In the genomic region with DNA sequence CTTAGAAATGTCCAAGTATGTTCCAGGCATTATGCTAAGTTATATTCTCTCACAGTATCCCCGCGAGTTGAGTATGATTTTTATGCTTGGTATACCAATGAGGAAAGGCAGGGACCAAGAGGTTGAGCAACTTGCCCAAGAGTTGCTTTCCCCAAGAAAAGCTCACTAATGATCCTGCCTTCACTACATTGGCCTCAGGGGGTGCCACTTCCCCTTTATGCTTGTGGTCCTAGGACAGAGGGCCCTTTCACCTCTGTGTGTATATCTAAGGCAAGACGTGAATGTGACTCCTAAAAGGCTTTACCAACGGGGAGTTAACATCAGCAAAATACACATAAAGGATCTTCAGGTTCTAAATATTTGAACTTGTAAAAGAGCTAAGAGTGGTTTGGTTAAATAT, we compare ENCODE assay signal across 14 cellular contexts.
DNase-seq lines count a peak whose midpoint lies in the region; ATAC-seq and TF ChIP-seq lines count a peak whose summit lies in the region.
"Had no signal": no experiment of that assay in that cellular context is flagged by ENCODE, and none has a peak within 500 bp of the region (broad histone marks: within the 10 kb centered on the region; RNA-seq: fewer than 3 reads in every experiment).

No MANE protein-coding gene starts in this region.

- no peaks in the 10 kb centered on the region for H3K36me3 ChIP-seq in H7 (replicated peaks; ENCODE audit: control insufficient read depth, insufficient read depth, low read length)
- H3K36me3 ChIP-seq in OCI-LY7 (ENCODE audit: insufficient read depth, low read length), result no peaks in the 10 kb centered on the region

- no peaks in the 10 kb centered on the region for H4K20me1 ChIP-seq in OCI-LY7 (ENCODE audit: insufficient read depth, low read length)

- peak; percentile 58 for ATAC-seq in left lobe of liver
- no peak for ATAC-seq in GM18511 (IDR thresholded peaks at IDR 0.05; ENCODE audit: unreplicated experiment)
- ATAC-seq: activated T-helper 17 cell treated with anti-CD3 and anti-CD28 coated beads, Interleukin-2, amount 50 U/mL, for 72 hours; stimulated activated effector memory CD8-positive, alpha-beta T cell treated with anti-CD3 and anti-CD28 coated beads, Interleukin-12 subunit alpha, Interleukin-12 subunit beta, amount 100 ng/mL, for 72 hours; T-cell had no signal

- no peaks in the 10 kb centered on the region for H3K27me3 ChIP-seq in H7 (ENCODE audit: control insufficient read depth, insufficient read depth, low read length)

- POLR2A ChIA-PET in OCI-LY7 (lab: Charles Lee) (no interaction called here), HEK293T (lab: Yijun Ruan, JAX) (no interaction called here)

- H3K4me2 ChIP-seq in OCI-LY7 (ENCODE audit: low read length), result no peak overlapping the region

- H3K9me3 ChIP-seq in OCI-LY7 (ENCODE audit: low read length), result no peaks in the 10 kb centered on the region

- no peak overlapping the region for H2AFZ ChIP-seq in OCI-LY7 (ENCODE audit: low read length)

- H3K9me2 ChIP-seq in OCI-LY7 (ENCODE audit: insufficient read depth, low read length), result no peaks in the 10 kb centered on the region

- no peaks in the 10 kb centered on the region for H3K79me2 ChIP-seq in OCI-LY7 (ENCODE audit: insufficient read depth, low read depth, low read length)

- peak; percentile 3 for DNase-seq in GDM1 (lab: John Stamatoyannopoulos, UW)
- DNase-seq in H7, result peak; percentile 10
- DNase-seq in OCI-LY7 (ENCODE audit: low spot score), result peak; percentile 2
- DNase-seq in left lobe of liver (ENCODE audit: low spot score), result no peak
- no peak for DNase-seq in HEK293T (ENCODE audit: extremely low spot score)
- DNase-seq in HuH-7 (ENCODE audit: low spot score), result no peak
- no peak for DNase-seq in cortex of kidney (lab: John Stamatoyannopoulos, UW)
- DNase-seq: activated CD4-positive, alpha-beta T cell treated with anti-CD3 and anti-CD28 coated beads, Interleukin-2, amount 10 ng/mL, durations not matched to agents 24 days and 14 days; DMS153; NCI-H187 treated with DMSO at 0.1 percent for 48 hours; T-cell had no signal

- TF ChIP-seq CTCF in OCI-LY7 (conservative IDR thresholded peaks at IDR 0.05; ENCODE audit: low read length), result peak; percentile 36; the same call in 1 of the 2 replicates

- no TSS peak for BruUV-seq in OCI-LY7 (replicated peaks; lab: Mats Ljungman, UMichigan)

- CTCF ChIA-PET in OCI-LY7 (lab: Charles Lee; ENCODE audit: unreplicated experiment), result no interaction called here
- CTCF ChIA-PET in HEK293T (lab: Yijun Ruan, JAX), result interaction anchor here (0.6 kb wide), 2 partner anchors 9 to 1590 kb away, joined by 3 read pairs; no protein-coding TSS in a partner anchor

- no peak overlapping the region for H3K27ac ChIP-seq in OCI-LY7 (ENCODE audit: low read depth, low read length, poor library complexity, severe bottlenecking)

- intact Hi-C loops in OCI-LY7 (cut with micrococcal nuclease; ENCODE audit: unreplicated experiment), result no loop called here

- no peaks in the 10 kb centered on the region for H3K4me1 ChIP-seq in OCI-LY7 (ENCODE audit: insufficient read depth, low read length, poor library complexity, severe bottlenecking)

- H3K4me3 ChIP-seq in H7 (ENCODE audit: insufficient read depth, low read depth, low read length) (no peak overlapping the region), OCI-LY7 (ENCODE audit: low read depth, low read length, poor library complexity, severe bottlenecking) (no peak overlapping the region)

TF ChIP-seq in HEK293T, 16 proteins besides CTCF, POLR2A, EP300 and RAD21:
- TF ChIP-seq TARDBP (IDR thresholded peaks at IDR 0.05) (no peak), CTBP1 (IDR thresholded peaks at IDR 0.05; ENCODE audit: borderline replicate concordance) (no peak)

Comparison
In these comparisons a context has a peak if more than half of its experiments do, and no peak if none do; other contexts are left out.
1. DNase-seq: peak in GDM1 (single experiment), H7 (single experiment) and OCI-LY7 (single experiment); none in left lobe of liver (single experiment), HEK293T (single experiment), HuH-7 (single experiment) and cortex of kidney (single experiment).